ENCODE assay signal across 9 cellular contexts in the genomic region with DNA sequence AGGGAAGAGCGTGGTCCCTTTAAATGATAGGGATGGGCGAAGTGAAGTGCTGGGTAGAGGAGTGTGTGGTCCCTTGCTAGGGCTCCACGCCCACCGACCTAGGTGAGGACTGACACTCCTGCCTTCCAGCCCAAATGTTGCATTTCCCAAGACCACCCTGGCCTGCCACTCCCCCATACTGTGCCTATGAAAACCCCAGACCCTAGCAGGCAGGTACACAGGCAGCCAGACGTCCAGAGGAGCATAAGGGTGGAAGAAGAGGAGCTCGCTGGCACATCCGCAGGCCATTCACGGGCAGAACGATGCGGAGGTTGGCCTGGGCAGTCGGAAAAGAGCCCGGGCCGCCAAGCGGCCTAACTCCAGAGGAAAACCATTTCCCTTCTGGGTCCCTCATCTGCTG. TPM values are rescaled to one million over a fixed set of nuclear protein-coding genes. Genes with fewer than 3 reads are reported as not detected.
A peak's percentile ranks its signal among the peaks of the same experiment; 100 is the strongest.
DNase-seq lines count a peak whose midpoint lies in the region; ATAC-seq, FAIRE-seq and TF ChIP-seq lines count a peak whose summit lies in the region.
"Had no signal": no experiment of that assay in that cellular context is flagged by ENCODE, and none has a peak within 500 bp of the region (broad histone marks: within the 10 kb centered on the region; RNA-seq: fewer than 3 reads in every experiment).

No MANE protein-coding gene starts in this region.

- intact Hi-C loops in activated CD8-positive, alpha-beta T cell treated with anti-CD3 and anti-CD28 coated beads for 36 hours (cut with micrococcal nuclease): no loop called here

- peak overlapping the region; percentile 99 for H3K4me3 Mint-ChIP-seq in activated CD4-positive, alpha-beta T cell treated with anti-CD3 and anti-CD28 coated beads, Interleukin-2, amount 10 ng/mL, durations not matched to agents 7 days and 5 days
- H3K4me3 Mint-ChIP-seq in activated CD8-positive, alpha-beta T cell treated with anti-CD3 and anti-CD28 coated beads for 36 hours: peak overlapping the region; percentile 89
- H3K4me3 Mint-ChIP-seq in stimulated activated naive CD8-positive, alpha-beta T cell treated with anti-CD3 and anti-CD28 coated beads, Interleukin-15, amount 100 ng/mL, for 72 hours: peak overlapping the region; percentile 96 to 98

- H3K36me3 Mint-ChIP-seq in activated CD4-positive, alpha-beta T cell treated with anti-CD3 and anti-CD28 coated beads, Interleukin-2, amount 10 ng/mL, durations not matched to agents 7 days and 5 days (ENCODE audit: low read depth): peaks cover 12% of the 10 kb centered on the region
- no peaks in the 10 kb centered on the region for H3K36me3 Mint-ChIP-seq in activated CD8-positive, alpha-beta T cell treated with anti-CD3 and anti-CD28 coated beads for 36 hours (ENCODE audit: low read depth)

- H3K27ac Mint-ChIP-seq in activated CD4-positive, alpha-beta T cell treated with anti-CD3 and anti-CD28 coated beads, Interleukin-2, amount 10 ng/mL, durations not matched to agents 7 days and 5 days: peak overlapping the region; percentile 97
- peak overlapping the region; percentile 92 for H3K27ac Mint-ChIP-seq in activated CD8-positive, alpha-beta T cell treated with anti-CD3 and anti-CD28 coated beads for 36 hours
- peak overlapping the region; percentile 98 for H3K27ac Mint-ChIP-seq in stimulated activated naive CD8-positive, alpha-beta T cell treated with anti-CD3 and anti-CD28 coated beads, Interleukin-15, amount 100 ng/mL, for 72 hours

- H3K27me3 Mint-ChIP-seq in activated CD4-positive, alpha-beta T cell treated with anti-CD3 and anti-CD28 coated beads, Interleukin-2, amount 10 ng/mL, durations not matched to agents 7 days and 5 days: peaks cover 6% of the 10 kb centered on the region
- H3K27me3 Mint-ChIP-seq in activated CD8-positive, alpha-beta T cell treated with anti-CD3 and anti-CD28 coated beads for 36 hours: peaks cover 1% of the 10 kb centered on the region
- H3K27me3 Mint-ChIP-seq in stimulated activated naive CD8-positive, alpha-beta T cell treated with anti-CD3 and anti-CD28 coated beads, Interleukin-15, amount 100 ng/mL, for 72 hours: no peaks in the 10 kb centered on the region

- peaks cover 37% of the 10 kb centered on the region for H3K4me1 Mint-ChIP-seq in activated CD4-positive, alpha-beta T cell treated with anti-CD3 and anti-CD28 coated beads, Interleukin-2, amount 10 ng/mL, durations not matched to agents 7 days and 5 days
- H3K4me1 Mint-ChIP-seq in activated CD8-positive, alpha-beta T cell treated with anti-CD3 and anti-CD28 coated beads for 36 hours (ENCODE audit: low read depth): peaks cover 27% of the 10 kb centered on the region
- peaks cover 42% of the 10 kb centered on the region for H3K4me1 Mint-ChIP-seq in stimulated activated naive CD8-positive, alpha-beta T cell treated with anti-CD3 and anti-CD28 coated beads, Interleukin-15, amount 100 ng/mL, for 72 hours

- FAIRE-seq in GM19239 (lab: Jason Lieb, UNC): no peak
- FAIRE-seq: islet of Langerhans had no signal

- no peak for DNase-seq in activated CD4-positive, alpha-beta T cell treated with anti-CD3 and anti-CD28 coated beads, Interleukin-2, amount 10 ng/mL, durations not matched to agents 7 days and 5 days
- no peak for DNase-seq in activated CD4-positive, alpha-beta T cell treated with anti-CD3 and anti-CD28 coated beads for 48 hours
- no peak for DNase-seq in activated CD8-positive, alpha-beta T cell treated with anti-CD3 and anti-CD28 coated beads for 36 hours
- peak; percentile 11 for DNase-seq in iPS-NIHi7 (ENCODE audit: extremely low spot score)
- no peak for DNase-seq in stimulated activated naive CD8-positive, alpha-beta T cell treated with anti-CD3 and anti-CD28 coated beads, Interleukin-15, amount 100 ng/mL, for 72 hours
- DNase-seq in NCI-H2107 (lab: John Stamatoyannopoulos, UW): no peak
- no peak for DNase-seq in GM19239 (ENCODE audit: insufficient read length, low spot score)

- TF ChIP-seq CTCF in activated CD8-positive, alpha-beta T cell treated with anti-CD3 and anti-CD28 coated beads for 36 hours (IDR thresholded peaks at IDR 0.05): no peak

- POLR2A ChIA-PET in activated CD4-positive, alpha-beta T cell treated with anti-CD3 and anti-CD28 coated beads, Interleukin-2, amount 10 ng/mL, durations not matched to agents 7 days and 5 days (lab: Charles Lee): interaction anchor here (1.2 kb wide), 1 partner anchor 58 kb away, joined by 7 read pairs; the partner anchor contains the start of gene CAPRIN2
- POLR2A ChIA-PET in activated CD8-positive, alpha-beta T cell treated with anti-CD3 and anti-CD28 coated beads for 36 hours (lab: Charles Lee): interaction anchor here (0.6 to 2.2 kb wide), 6 partner anchors 11 to 99 kb away, joined by 3 to 11 read pairs (median 5); partner anchors contain the start of gene CAPRIN2

- CTCF ChIA-PET in activated CD4-positive, alpha-beta T cell treated with anti-CD3 and anti-CD28 coated beads, Interleukin-2, amount 10 ng/mL, durations not matched to agents 7 days and 5 days (lab: Charles Lee): interaction anchor here (0.9 to 1.7 kb wide), 3 partner anchors 17 to 56 kb away, joined by 3 to 5 read pairs (median 3); no protein-coding TSS in a partner anchor
- CTCF ChIA-PET in activated CD8-positive, alpha-beta T cell treated with anti-CD3 and anti-CD28 coated beads for 36 hours (lab: Charles Lee): interaction anchor here (1.1 to 2.5 kb wide), 3 partner anchors 11 to 111 kb away, joined by 3 to 11 read pairs (median 3); no protein-coding TSS in a partner anchor

- H3K9me3 Mint-ChIP-seq in activated CD4-positive, alpha-beta T cell treated with anti-CD3 and anti-CD28 coated beads, Interleukin-2, amount 10 ng/mL, durations not matched to agents 7 days and 5 days: no peaks in the 10 kb centered on the region
- H3K9me3 Mint-ChIP-seq in activated CD8-positive, alpha-beta T cell treated with anti-CD3 and anti-CD28 coated beads for 36 hours: no peaks in the 10 kb centered on the region
- no peaks in the 10 kb centered on the region for H3K9me3 Mint-ChIP-seq in stimulated activated naive CD8-positive, alpha-beta T cell treated with anti-CD3 and anti-CD28 coated beads, Interleukin-15, amount 100 ng/mL, for 72 hours

- no peak for ATAC-seq in activated CD8-positive, alpha-beta T cell treated with anti-CD3 and anti-CD28 coated beads for 36 hours
- no peak for ATAC-seq in stimulated activated naive CD8-positive, alpha-beta T cell treated with anti-CD3 and anti-CD28 coated beads, Interleukin-15, amount 100 ng/mL, for 72 hours
- ATAC-seq in GM18858 (IDR thresholded peaks at IDR 0.05; ENCODE audit: unreplicated experiment): no peak

RNA-seq across cellular contexts. Expression of gene IPO8, which starts 0.8 kb away (rescaled TPM):
- total RNA-seq in activated CD4-positive, alpha-beta T cell treated with anti-CD3 and anti-CD28 coated beads, Interleukin-2, amount 10 ng/mL, durations not matched to agents 7 days and 5 days: 10 to 100 TPM; 57.4 to 58.2 TPM
- total RNA-seq in activated CD8-positive, alpha-beta T cell treated with anti-CD3 and anti-CD28 coated beads for 36 hours: 10 to 100 TPM; 40.2 to 47.7 TPM

RNA-seq across cellular contexts. Expression of gene CAPRIN2, which starts 58.3 kb away (rescaled TPM):
- 10 to 100 TPM; 12.6 to 15.6 TPM for total RNA-seq in activated CD4-positive, alpha-beta T cell treated with anti-CD3 and anti-CD28 coated beads, Interleukin-2, amount 10 ng/mL, durations not matched to agents 7 days and 5 days
- 10 to 100 TPM in 1 of 2 experiments, 1 to 10 TPM in 1; 8.1 to 11.7 TPM for total RNA-seq in activated CD8-positive, alpha-beta T cell treated with anti-CD3 and anti-CD28 coated beads for 36 hours
